21 cellular contexts compared by ENCODE assay signal in the genomic region with DNA sequence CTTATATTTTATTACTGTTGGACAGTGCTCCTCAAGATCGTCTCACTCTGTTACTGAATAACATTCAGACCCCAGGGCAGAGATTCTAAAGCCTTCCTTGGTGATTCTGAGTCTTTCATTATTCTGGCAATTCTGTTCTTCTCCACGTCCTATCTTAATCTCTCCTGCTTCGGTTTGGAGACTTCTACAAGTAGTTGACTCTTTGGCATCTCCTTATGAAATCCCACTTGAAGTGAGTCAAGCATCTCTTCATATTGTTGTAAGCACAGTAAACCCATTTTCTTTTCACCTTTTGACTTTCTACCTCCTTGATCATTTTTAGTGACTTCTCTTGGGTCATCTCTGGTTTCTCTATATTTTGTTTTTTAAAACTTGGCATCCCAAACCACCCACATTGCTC.
"Had no signal": no experiment of that assay in that cellular context is flagged by ENCODE, and none has a peak within 500 bp of the region (broad histone marks: within the 10 kb centered on the region; RNA-seq: fewer than 3 reads in every experiment).

No MANE protein-coding gene starts in this region.

- ATAC-seq: body of pancreas; effector memory CD8-positive, alpha-beta T cell; esophagus mucosa; left colon; natural killer cell had no signal

- H3K36me3 ChIP-seq: prostate gland, right lobe of liver had no signal

- H3K27me3 ChIP-seq: body of pancreas, dorsolateral prefrontal cortex, right lobe of liver, upper lobe of left lung had no signal

- DNase-seq: activated CD4-positive, alpha-beta memory T cell treated with anti-CD3 and anti-CD28 coated beads, Interleukin-2, amount 10 ng/mL, durations not matched to agents 7 days and 5 days; activated CD4-positive, alpha-beta T cell treated with anti-CD3 and anti-CD28 coated beads, Interleukin-2, amount 10 ng/mL, durations not matched to agents 24 days and 14 days; activated effector memory CD4-positive, alpha-beta T cell treated with anti-CD3 and anti-CD28 coated beads, Interleukin-2, amount 50 U/mL, for 16 hours; activated naive CD4-positive, alpha-beta T cell treated with anti-CD3 and anti-CD28 coated beads, Interleukin-2, amount 10 ng/mL, durations not matched to agents 7 days and 5 days; body of pancreas; effector memory CD8-positive, alpha-beta T cell; head of caudate nucleus; left colon; natural killer cell; right lobe of liver; stimulated activated CD4-positive, alpha-beta T cell treated with anti-CD3 and anti-CD28 coated beads, Interleukin-2, amount 100 ng/mL, for 48 hours; stimulated activated CD8-positive, alpha-beta memory T cell treated with anti-CD3 and anti-CD28 coated beads, Interleukin-4, amount 100 ng/mL, for 48 hours; stimulated activated naive B cell treated with anti-CD40 and anti-IgM and Interleukin-4, amounts not matched to agents 10 μg/mL and 1 μg/mL and 100 μg/mL, for 72 hours; T1000 had no signal

- H3K4me3 Mint-ChIP-seq: activated CD4-positive, alpha-beta memory T cell treated with anti-CD3 and anti-CD28 coated beads, Interleukin-2, amount 10 ng/mL, durations not matched to agents 7 days and 5 days; activated CD4-positive, alpha-beta T cell treated with anti-CD3 and anti-CD28 coated beads, Interleukin-2, amount 10 ng/mL, durations not matched to agents 24 days and 14 days; activated naive CD4-positive, alpha-beta T cell treated with anti-CD3 and anti-CD28 coated beads, Interleukin-2, amount 10 ng/mL, durations not matched to agents 7 days and 5 days; effector memory CD8-positive, alpha-beta T cell; natural killer cell; stimulated activated naive B cell treated with anti-CD40 and anti-IgM and Interleukin-4, amounts not matched to agents 10 μg/mL and 1 μg/mL and 100 μg/mL, for 72 hours; T-helper 1 cell treated with Interleukin-12 subunit alpha and Interleukin-12 subunit beta and Interleukin-4 antibody, amounts not matched to agents 30 μg/mL and 1 μg/mL, for 36 hours had no signal

- FAIRE-seq: endothelial cell of umbilical vein, frontal cortex had no signal

- H3K4me3 ChIP-seq: body of pancreas, dorsolateral prefrontal cortex, prostate gland, right lobe of liver, upper lobe of left lung had no signal

- H3K27ac ChIP-seq: body of pancreas, prostate gland, right lobe of liver had no signal

- H3K4me1 Mint-ChIP-seq: natural killer cell had no signal

- H3K36me3 Mint-ChIP-seq: activated naive CD4-positive, alpha-beta T cell treated with anti-CD3 and anti-CD28 coated beads, Interleukin-2, amount 10 ng/mL, durations not matched to agents 7 days and 5 days; natural killer cell had no signal

- H3K27me3 Mint-ChIP-seq: stimulated activated naive B cell treated with anti-CD40 and anti-IgM and Interleukin-4, amounts not matched to agents 10 μg/mL and 1 μg/mL and 100 μg/mL, for 72 hours had no signal

- H3K9me3 ChIP-seq: body of pancreas, prostate gland, right lobe of liver, upper lobe of left lung had no signal

- H3K9me3 Mint-ChIP-seq: activated CD4-positive, alpha-beta memory T cell treated with anti-CD3 and anti-CD28 coated beads, Interleukin-2, amount 10 ng/mL, durations not matched to agents 7 days and 5 days; activated CD4-positive, alpha-beta T cell treated with anti-CD3 and anti-CD28 coated beads, Interleukin-2, amount 10 ng/mL, durations not matched to agents 24 days and 14 days; activated naive CD4-positive, alpha-beta T cell treated with anti-CD3 and anti-CD28 coated beads, Interleukin-2, amount 10 ng/mL, durations not matched to agents 7 days and 5 days; effector memory CD8-positive, alpha-beta T cell; natural killer cell; stimulated activated naive B cell treated with anti-CD40 and anti-IgM and Interleukin-4, amounts not matched to agents 10 μg/mL and 1 μg/mL and 100 μg/mL, for 72 hours; T-helper 1 cell treated with Interleukin-12 subunit alpha and Interleukin-12 subunit beta and Interleukin-4 antibody, amounts not matched to agents 30 μg/mL and 1 μg/mL, for 36 hours had no signal

- H3K4me1 ChIP-seq: body of pancreas, prostate gland had no signal

- H3K27ac Mint-ChIP-seq: activated CD4-positive, alpha-beta memory T cell treated with anti-CD3 and anti-CD28 coated beads, Interleukin-2, amount 10 ng/mL, durations not matched to agents 7 days and 5 days; activated CD4-positive, alpha-beta T cell treated with anti-CD3 and anti-CD28 coated beads, Interleukin-2, amount 10 ng/mL, durations not matched to agents 24 days and 14 days; activated naive CD4-positive, alpha-beta T cell treated with anti-CD3 and anti-CD28 coated beads, Interleukin-2, amount 10 ng/mL, durations not matched to agents 7 days and 5 days; effector memory CD8-positive, alpha-beta T cell; natural killer cell; stimulated activated naive B cell treated with anti-CD40 and anti-IgM and Interleukin-4, amounts not matched to agents 10 μg/mL and 1 μg/mL and 100 μg/mL, for 72 hours; T-helper 1 cell treated with Interleukin-12 subunit alpha and Interleukin-12 subunit beta and Interleukin-4 antibody, amounts not matched to agents 30 μg/mL and 1 μg/mL, for 36 hours had no signal
